In the genomic region with DNA sequence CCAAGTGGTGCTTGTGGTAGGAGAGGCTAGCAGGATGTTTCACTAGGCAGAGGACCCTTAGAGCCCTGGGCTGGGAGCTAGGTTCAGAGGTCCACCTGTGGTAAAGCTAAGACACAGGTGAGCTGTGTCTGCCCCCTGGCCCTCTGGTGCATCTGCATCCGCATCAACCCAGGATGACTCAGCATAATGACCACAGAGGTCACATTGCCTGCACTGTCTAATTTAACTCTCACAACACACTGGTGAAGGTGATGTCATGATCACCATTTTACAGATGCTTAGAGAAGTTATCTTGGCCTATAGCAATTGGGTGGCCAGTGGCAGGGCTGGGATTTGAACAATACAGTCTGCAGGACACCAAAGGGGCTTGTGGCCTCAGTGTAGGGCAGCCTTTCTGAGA, we compare ENCODE assay signal across 12 cellular contexts.
A peak's percentile ranks its signal among the peaks of the same experiment; 100 is the strongest.
DNase-seq lines count a peak whose midpoint lies in the region; ATAC-seq and TF ChIP-seq lines count a peak whose summit lies in the region.
"Had no signal": no experiment of that assay in that cellular context is flagged by ENCODE, and none has a peak within 500 bp of the region (broad histone marks: within the 10 kb centered on the region; RNA-seq: fewer than 3 reads in every experiment).

No MANE protein-coding gene starts in this region.

- 0 out of 3 replicates have a peak, but pooled peaks have one; percentile 19 for ATAC-seq in DND-41 (ENCODE audit: insufficient read depth, low read depth)
- ATAC-seq in GM18867 (IDR thresholded peaks at IDR 0.05; ENCODE audit: unreplicated experiment): peak; percentile 75
- no peak for ATAC-seq in GM21528 (IDR thresholded peaks at IDR 0.05; ENCODE audit: low FRiP score, unreplicated experiment)

- no peaks in the 10 kb centered on the region for H3K36me3 Mint-ChIP-seq in activated T-cell treated with anti-CD3 and anti-CD28 coated beads, Interleukin-2, amount 50 U/mL, for 24 hours (ENCODE audit: low read depth)

- H3K9me3 ChIP-seq in DND-41 (ENCODE audit: insufficient read depth, low read length, severe bottlenecking): no peaks in the 10 kb centered on the region
- H3K9me3 ChIP-seq: SK-N-SH, spleen had no signal

- H3K4me3 ChIP-seq in DND-41 (ENCODE audit: low read depth in 1 of 2, low read length in 2 of 2) (no peak overlapping the region), fibroblast of mammary gland (ENCODE audit: control insufficient read depth, low read depth, low read length) (no peak overlapping the region)
- H3K4me3 ChIP-seq: spleen had no signal

- no peak overlapping the region for H3K27ac Mint-ChIP-seq in activated T-cell treated with anti-CD3 and anti-CD28 coated beads, Interleukin-2, amount 50 U/mL, for 24 hours

- DNase-seq in DND-41 (no peak), HuH-7 (ENCODE audit: low spot score) (peak; percentile 21), fibroblast of mammary gland (ENCODE audit: low read depth) (peak; percentile 22), Ammon's horn (ENCODE audit: low spot score) (no peak), medulla oblongata (ENCODE audit: extremely low spot score) (no peak)
- DNase-seq in activated T-cell treated with anti-CD3 and anti-CD28 coated beads, Interleukin-2, amount 50 U/mL, for 24 hours: no peak
- DNase-seq: activated CD4-positive, alpha-beta T cell treated with anti-CD3 and anti-CD28 coated beads, Interleukin-2, amount 50 U/mL, for 1 hour; DMS153; SK-N-SH; spleen had no signal

- TF ChIP-seq CTCF in DND-41 (IDR thresholded peaks at IDR 0.05; ENCODE audit: borderline replicate concordance, extremely low read depth, low read length, poor library complexity, severe bottlenecking) (no peak), fibroblast of mammary gland (conservative IDR thresholded peaks at IDR 0.05; ENCODE audit: control insufficient read depth, insufficient read depth, low read depth, low read length) (no peak)

- no peaks in the 10 kb centered on the region for H3K79me2 ChIP-seq in DND-41 (ENCODE audit: insufficient read depth, low read length)

- H3K36me3 ChIP-seq in DND-41 (ENCODE audit: insufficient read depth, low read length): no peaks in the 10 kb centered on the region
- H3K36me3 ChIP-seq: spleen had no signal

- H2AFZ ChIP-seq in DND-41 (ENCODE audit: low read depth, low read length): no peak overlapping the region

- no peaks in the 10 kb centered on the region for H3K4me1 ChIP-seq in DND-41 (ENCODE audit: insufficient read depth, low read length)
- H3K4me1 ChIP-seq: spleen had no signal

- peaks cover 12% of the 10 kb centered on the region for H3K27me3 Mint-ChIP-seq in activated T-cell treated with anti-CD3 and anti-CD28 coated beads, Interleukin-2, amount 50 U/mL, for 24 hours

- no peaks in the 10 kb centered on the region for H3K9me3 Mint-ChIP-seq in activated T-cell treated with anti-CD3 and anti-CD28 coated beads, Interleukin-2, amount 50 U/mL, for 24 hours

- H3K4me3 Mint-ChIP-seq in activated T-cell treated with anti-CD3 and anti-CD28 coated beads, Interleukin-2, amount 50 U/mL, for 24 hours: no peak overlapping the region

- H3K27me3 ChIP-seq in DND-41 (ENCODE audit: insufficient read depth, low read length, poor library complexity): no peaks in the 10 kb centered on the region

- no peak overlapping the region for H3K27ac ChIP-seq in DND-41 (ENCODE audit: low read length)
- H3K27ac ChIP-seq: spleen had no signal

- H4K20me1 ChIP-seq in DND-41 (ENCODE audit: insufficient read depth, low read length): no peaks in the 10 kb centered on the region

- no peaks in the 10 kb centered on the region for H3K4me1 Mint-ChIP-seq in activated T-cell treated with anti-CD3 and anti-CD28 coated beads, Interleukin-2, amount 50 U/mL, for 24 hours (ENCODE audit: low read depth)

- no peak overlapping the region for H3K4me2 ChIP-seq in DND-41 (ENCODE audit: insufficient read depth, low read length)
- H3K4me2 ChIP-seq: SK-N-SH had no signal

- no peak overlapping the region for H3K9ac ChIP-seq in DND-41 (ENCODE audit: low read depth, low read length)
- H3K9ac ChIP-seq: SK-N-SH had no signal

Comparison
In these comparisons a context has a peak if more than half of its experiments do, and no peak if none do; other contexts are left out.
1. DNase-seq: peak in HuH-7 (single experiment) and fibroblast of mammary gland (single experiment); none in DND-41 (single experiment), activated T-cell treated with anti-CD3 and anti-CD28 coated beads, Interleukin-2, amount 50 U/mL, for 24 hours (single experiment), Ammon's horn (single experiment) and medulla oblongata (single experiment).